ENCODE assay signal across 35 cellular contexts in genomic region chr7:77878500-77878899, GRCh38.
"Had no signal": no experiment of that assay in that cellular context is flagged by ENCODE, and none has a peak within 500 bp of the region (broad histone marks: within the 10 kb centered on the region; RNA-seq: fewer than 3 reads in every experiment).

No MANE protein-coding gene starts in this region.

- H3K9me3 Mint-ChIP-seq: activated CD4-positive, alpha-beta memory T cell treated with anti-CD3 and anti-CD28 coated beads for 36 hours; activated CD4-positive, alpha-beta T cell treated with anti-CD3 and anti-CD28 coated beads, Interleukin-2, amount 10 ng/mL, durations not matched to agents 24 days and 14 days; activated naive CD4-positive, alpha-beta T cell treated with anti-CD3 and anti-CD28 coated beads for 36 hours; activated naive CD4-positive, alpha-beta T cell treated with anti-CD3 and anti-CD28 coated beads, Interleukin-2, amount 50 U/mL, for 24 hours; activated naive CD8-positive, alpha-beta T cell treated with anti-CD3 and anti-CD28 coated beads for 36 hours; activated naive CD8-positive, alpha-beta T cell treated with anti-CD3 and anti-CD28 coated beads, Interleukin-2, amount 50 U/mL, for 24 hours; activated T-helper 1 cell treated with anti-CD3 and anti-CD28 coated beads, Interleukin-12 subunit alpha, Interleukin-12 subunit beta, Interleukin-2, Interleukin-4 antibody, amounts not matched to agents 30 ng/mL and 10 ng/mL and 1 ng/mL, durations not matched to agents 14 hours and 24 hours and 36 hours; activated T-helper 2 cell treated with anti-CD3 and anti-CD28 coated beads, Interferon-gamma antibody, Interleukin-2, Interleukin-4, amounts not matched to agents 10 μg/mL and 5 μg/mL and 100 μg/mL, durations not matched to agents 14 hours and 24 hours and 36 hours; central memory CD8-positive, alpha-beta T cell; effector memory CD8-positive, alpha-beta T cell had no signal

- H3K4me3 ChIP-seq: adrenal gland, esophagus muscularis mucosa, gastroesophageal sphincter, heart right ventricle, hepatocyte had no signal

- FAIRE-seq: bronchial epithelial cell, colon had no signal

- H3K27me3 Mint-ChIP-seq: activated CD4-positive, alpha-beta memory T cell treated with anti-CD3 and anti-CD28 coated beads for 36 hours; activated CD4-positive, alpha-beta T cell treated with anti-CD3 and anti-CD28 coated beads for 36 hours; activated CD4-positive, alpha-beta T cell treated with anti-CD3 and anti-CD28 coated beads, Interleukin-2, amount 10 ng/mL, durations not matched to agents 24 days and 14 days; activated CD8-positive, alpha-beta memory T cell treated with anti-CD3 and anti-CD28 coated beads, Interleukin-2, amount 10 ng/mL, durations not matched to agents 7 days and 5 days; activated naive CD4-positive, alpha-beta T cell treated with anti-CD3 and anti-CD28 coated beads, Interleukin-2, amount 50 U/mL, for 24 hours; activated naive CD8-positive, alpha-beta T cell treated with anti-CD3 and anti-CD28 coated beads for 36 hours; activated naive CD8-positive, alpha-beta T cell treated with anti-CD3 and anti-CD28 coated beads, Interleukin-2, amount 50 U/mL, for 24 hours; central memory CD8-positive, alpha-beta T cell; effector memory CD8-positive, alpha-beta T cell had no signal

- H3K4me1 Mint-ChIP-seq: activated CD8-positive, alpha-beta memory T cell treated with anti-CD3 and anti-CD28 coated beads, Interleukin-2, amount 10 ng/mL, durations not matched to agents 7 days and 5 days; activated naive CD8-positive, alpha-beta T cell treated with anti-CD3 and anti-CD28 coated beads for 36 hours had no signal

- H3K4me3 Mint-ChIP-seq: activated CD4-positive, alpha-beta memory T cell treated with anti-CD3 and anti-CD28 coated beads for 36 hours; activated CD4-positive, alpha-beta T cell treated with anti-CD3 and anti-CD28 coated beads for 36 hours; activated CD4-positive, alpha-beta T cell treated with anti-CD3 and anti-CD28 coated beads, Interleukin-2, amount 10 ng/mL, durations not matched to agents 24 days and 14 days; activated CD8-positive, alpha-beta memory T cell treated with anti-CD3 and anti-CD28 coated beads, Interleukin-2, amount 10 ng/mL, durations not matched to agents 7 days and 5 days; activated CD8-positive, alpha-beta T cell treated with anti-CD3 and anti-CD28 coated beads, Interleukin-2, amount 10 ng/mL, durations not matched to agents 7 days and 5 days; activated naive CD4-positive, alpha-beta T cell treated with anti-CD3 and anti-CD28 coated beads for 36 hours; activated naive CD4-positive, alpha-beta T cell treated with anti-CD3 and anti-CD28 coated beads, Interleukin-2, amount 50 U/mL, for 24 hours; activated naive CD8-positive, alpha-beta T cell treated with anti-CD3 and anti-CD28 coated beads for 36 hours; activated naive CD8-positive, alpha-beta T cell treated with anti-CD3 and anti-CD28 coated beads, Interleukin-2, amount 50 U/mL, for 24 hours; activated T-helper 1 cell treated with anti-CD3 and anti-CD28 coated beads, Interleukin-12 subunit alpha, Interleukin-12 subunit beta, Interleukin-2, Interleukin-4 antibody, amounts not matched to agents 30 ng/mL and 10 ng/mL and 1 ng/mL, durations not matched to agents 14 hours and 24 hours and 36 hours; central memory CD8-positive, alpha-beta T cell; effector memory CD8-positive, alpha-beta T cell had no signal

- H3K27ac Mint-ChIP-seq: activated CD4-positive, alpha-beta memory T cell treated with anti-CD3 and anti-CD28 coated beads for 36 hours; activated CD4-positive, alpha-beta T cell treated with anti-CD3 and anti-CD28 coated beads for 36 hours; activated CD4-positive, alpha-beta T cell treated with anti-CD3 and anti-CD28 coated beads, Interleukin-2, amount 10 ng/mL, durations not matched to agents 24 days and 14 days; activated CD8-positive, alpha-beta memory T cell treated with anti-CD3 and anti-CD28 coated beads, Interleukin-2, amount 10 ng/mL, durations not matched to agents 7 days and 5 days; activated CD8-positive, alpha-beta T cell treated with anti-CD3 and anti-CD28 coated beads, Interleukin-2, amount 10 ng/mL, durations not matched to agents 7 days and 5 days; activated naive CD4-positive, alpha-beta T cell treated with anti-CD3 and anti-CD28 coated beads for 36 hours; activated naive CD4-positive, alpha-beta T cell treated with anti-CD3 and anti-CD28 coated beads, Interleukin-2, amount 50 U/mL, for 24 hours; activated naive CD8-positive, alpha-beta T cell treated with anti-CD3 and anti-CD28 coated beads for 36 hours; activated naive CD8-positive, alpha-beta T cell treated with anti-CD3 and anti-CD28 coated beads, Interleukin-2, amount 50 U/mL, for 24 hours; activated T-helper 1 cell treated with anti-CD3 and anti-CD28 coated beads, Interleukin-12 subunit alpha, Interleukin-12 subunit beta, Interleukin-2, Interleukin-4 antibody, amounts not matched to agents 30 ng/mL and 10 ng/mL and 1 ng/mL, durations not matched to agents 14 hours and 24 hours and 36 hours; activated T-helper 2 cell treated with anti-CD3 and anti-CD28 coated beads, Interferon-gamma antibody, Interleukin-2, Interleukin-4, amounts not matched to agents 10 μg/mL and 5 μg/mL and 100 μg/mL, durations not matched to agents 14 hours and 24 hours and 36 hours; effector memory CD8-positive, alpha-beta T cell had no signal

- H3K27me3 ChIP-seq: adrenal gland, brain microvascular endothelial cell, esophagus muscularis mucosa, foreskin keratinocyte, gastroesophageal sphincter, heart right ventricle, hepatocyte had no signal

- DNase-seq: activated CD4-positive, alpha-beta memory T cell treated with anti-CD3 and anti-CD28 coated beads for 36 hours; activated CD4-positive, alpha-beta T cell treated with anti-CD3 and anti-CD28 coated beads for 36 hours; activated CD4-positive, alpha-beta T cell treated with anti-CD3 and anti-CD28 coated beads, Interleukin-2, amount 10 ng/mL, durations not matched to agents 24 days and 14 days; activated CD4-positive, CD25-positive, alpha-beta regulatory T cell; activated CD4-positive, CD25-positive, alpha-beta regulatory T cell treated with anti-CD3 and anti-CD28 coated beads, Interleukin-2, amount 50 U/mL, for 72 hours; activated CD8-positive, alpha-beta memory T cell treated with anti-CD3 and anti-CD28 coated beads, Interleukin-2, amount 10 ng/mL, durations not matched to agents 7 days and 5 days; activated CD8-positive, alpha-beta memory T cell treated with anti-CD3 and anti-CD28 coated beads, Interleukin-2, amount 50 U/mL, for 4 hours; activated CD8-positive, alpha-beta T cell treated with anti-CD3 and anti-CD28 coated beads, Interleukin-2, amount 10 ng/mL, durations not matched to agents 7 days and 5 days; activated effector memory CD4-positive, alpha-beta T cell treated with anti-CD3 and anti-CD28 coated beads, Interleukin-2, amount 50 U/mL, for 16 hours; activated naive CD4-positive, alpha-beta T cell treated with anti-CD3 and anti-CD28 coated beads for 36 hours; activated naive CD8-positive, alpha-beta T cell treated with anti-CD3 and anti-CD28 coated beads for 36 hours; activated naive CD8-positive, alpha-beta T cell treated with anti-CD3 and anti-CD28 coated beads, Interleukin-2, amount 50 U/mL, for 24 hours; activated T-cell treated with anti-CD3 and anti-CD28 coated beads, Interleukin-2, amount 50 U/mL, for 1 hour; activated T-cell treated with anti-CD3 and anti-CD28 coated beads, Interleukin-2, amount 50 U/mL, for 48 hours; adrenal gland; amygdala; aorta; cortex of kidney; dermis blood vessel endothelial cell; effector CD4-positive, alpha-beta T cell; effector memory CD8-positive, alpha-beta T cell; erythroblast; foreskin keratinocyte; heart right ventricle; T-helper 2 cell had no signal

- H3K4me1 ChIP-seq: adrenal gland, foreskin keratinocyte, gastroesophageal sphincter, heart right ventricle had no signal

- H3K36me3 ChIP-seq: adrenal gland, brain microvascular endothelial cell, esophagus muscularis mucosa, gastroesophageal sphincter had no signal

- ATAC-seq: activated CD4-positive, alpha-beta T cell treated with anti-CD3 and anti-CD28 coated beads for 36 hours; activated CD8-positive, alpha-beta memory T cell treated with anti-CD3 and anti-CD28 coated beads, Interleukin-2, amount 10 ng/mL, durations not matched to agents 7 days and 5 days; activated CD8-positive, alpha-beta T cell treated with anti-CD3 and anti-CD28 coated beads, Interleukin-2, amount 10 ng/mL, durations not matched to agents 7 days and 5 days; activated naive CD8-positive, alpha-beta T cell treated with anti-CD3 and anti-CD28 coated beads, Interleukin-2, amount 50 U/mL, for 24 hours; effector memory CD8-positive, alpha-beta T cell; foreskin keratinocyte; gastroesophageal sphincter; heart right ventricle had no signal

- H2AFZ ChIP-seq: hepatocyte had no signal

- H3K9me3 ChIP-seq: adrenal gland, esophagus muscularis mucosa, gastroesophageal sphincter, heart right ventricle had no signal

- H3K4me2 ChIP-seq: hepatocyte had no signal

- H3K27ac ChIP-seq: adrenal gland, brain microvascular endothelial cell, esophagus muscularis mucosa, foreskin keratinocyte, gastroesophageal sphincter, heart right ventricle, hepatocyte had no signal
